ENCODE assay signal across 14 cellular contexts in the genomic region with DNA sequence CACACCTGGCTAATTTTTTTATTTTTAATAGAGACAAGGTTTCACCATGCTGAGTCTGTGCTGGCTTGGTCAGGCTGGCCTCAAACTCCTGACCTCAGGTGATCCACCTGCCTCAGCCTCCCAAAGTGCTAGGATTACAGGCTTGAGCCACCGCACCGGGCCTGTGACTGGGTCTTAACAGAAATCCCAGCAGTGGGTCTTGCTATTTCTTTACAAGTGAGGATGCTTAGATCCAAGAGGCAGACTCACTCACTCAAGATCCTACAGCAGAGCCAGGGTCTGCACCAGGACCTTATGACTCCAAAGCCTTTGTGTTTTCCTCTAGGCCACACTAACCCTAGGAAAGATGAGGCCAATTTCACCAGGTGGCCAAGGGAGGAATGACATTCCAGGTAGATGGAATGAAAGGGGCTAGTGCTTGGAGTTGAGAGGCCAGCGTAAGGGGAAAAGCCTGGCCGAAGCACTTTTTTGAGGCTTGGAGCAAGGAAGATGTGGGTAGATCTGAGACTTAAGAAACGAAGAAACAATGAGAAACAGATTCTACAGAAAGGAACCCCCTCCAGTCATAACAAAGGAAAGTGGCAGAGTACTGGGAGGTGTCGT. TPM values are rescaled to one million over a fixed set of nuclear protein-coding genes. Genes with fewer than 3 reads are reported as not detected.
DNase-seq lines count a peak whose midpoint lies in the region; ATAC-seq lines count a peak whose summit lies in the region.
"Had no signal": no experiment of that assay in that cellular context is flagged by ENCODE, and none has a peak within 500 bp of the region (broad histone marks: within the 10 kb centered on the region; RNA-seq: fewer than 3 reads in every experiment).

No MANE protein-coding gene starts in this region.

- ATAC-seq in CD4-positive, CD25-positive, alpha-beta regulatory T cell (ENCODE audit: low read depth in 2 of 2), result no peak
- ATAC-seq in naive thymus-derived CD4-positive, alpha-beta T cell, result no peak
- ATAC-seq in GM19467 (IDR thresholded peaks at IDR 0.05; ENCODE audit: unreplicated experiment), result no peak
- ATAC-seq: esophagus mucosa had no signal

- intact Hi-C loops in CD4-positive, alpha-beta memory T cell (cut with micrococcal nuclease), result no loop called here
- intact Hi-C loops in activated T-helper 2 cell treated with anti-CD3 and anti-CD28 coated beads, Interferon-gamma antibody, Interleukin-2, Interleukin-4, amounts not matched to agents 10 μg/mL and 5 μg/mL and 100 μg/mL, durations not matched to agents 14 hours and 24 hours and 36 hours (cut with micrococcal nuclease), result no loop called here
- intact Hi-C loops in naive thymus-derived CD4-positive, alpha-beta T cell (cut with micrococcal nuclease), result no loop called here

- POLR2A ChIA-PET in CD4-positive, alpha-beta memory T cell (lab: Charles Lee; ENCODE audit: partially characterized antibody), result interaction anchor here (11.0 kb wide), 1 partner anchor 33 kb away, joined by 137 read pairs; no protein-coding TSS in a partner anchor
- POLR2A ChIA-PET in naive thymus-derived CD4-positive, alpha-beta T cell (lab: Charles Lee), result interaction anchor here (0.5 to 18.1 kb wide), 3 partner anchors 26 to 39 kb away, joined by 3 to 321 read pairs (median 5); no protein-coding TSS in a partner anchor

- H3K27me3 Mint-ChIP-seq in CD4-positive, CD25-positive, alpha-beta regulatory T cell, result no peaks in the 10 kb centered on the region
- H3K27me3 Mint-ChIP-seq in CD4-positive, alpha-beta memory T cell, result no peaks in the 10 kb centered on the region
- H3K27me3 Mint-ChIP-seq in activated T-helper 2 cell treated with anti-CD3 and anti-CD28 coated beads, Interferon-gamma antibody, Interleukin-2, Interleukin-4, amounts not matched to agents 10 μg/mL and 5 μg/mL and 100 μg/mL, durations not matched to agents 14 hours and 24 hours and 36 hours (ENCODE audit: low read depth), result no peaks in the 10 kb centered on the region
- no peaks in the 10 kb centered on the region for H3K27me3 Mint-ChIP-seq in naive thymus-derived CD4-positive, alpha-beta T cell
- H3K27me3 Mint-ChIP-seq: activated CD4-positive, alpha-beta T cell treated with anti-CD3 and anti-CD28 coated beads, Interleukin-2, amount 10 ng/mL, durations not matched to agents 7 days and 5 days had no signal

- no peak for DNase-seq in CD4-positive, CD25-positive, alpha-beta regulatory T cell
- DNase-seq in CD4-positive, alpha-beta memory T cell, result no peak
- no peak for DNase-seq in activated T-helper 2 cell treated with anti-CD3 and anti-CD28 coated beads, Interferon-gamma antibody, Interleukin-2, Interleukin-4, amounts not matched to agents 10 μg/mL and 5 μg/mL and 100 μg/mL, durations not matched to agents 14 hours and 24 hours and 36 hours (ENCODE audit: low spot score)
- DNase-seq in naive thymus-derived CD4-positive, alpha-beta T cell, result no peak
- DNase-seq in AG08396 (ENCODE audit: low spot score) (no peak), H4 (ENCODE audit: low spot score) (no peak)
- DNase-seq: activated CD4-positive, alpha-beta T cell treated with anti-CD3 and anti-CD28 coated beads, Interleukin-2, amount 10 ng/mL, durations not matched to agents 7 days and 5 days; GDM1; IMR-90; NCI-H2171 treated with DMSO at 0.1 percent for 48 hours; stimulated activated CD4-positive, alpha-beta T cell treated with anti-CD3 and anti-CD28 coated beads, Interleukin-2, amount 100 ng/mL, for 48 hours had no signal

- peak overlapping the region in 2 of 3 donors; percentile 26 to 83 for H3K27ac Mint-ChIP-seq in CD4-positive, CD25-positive, alpha-beta regulatory T cell
- H3K27ac Mint-ChIP-seq in CD4-positive, alpha-beta memory T cell, result peak overlapping the region in 6 of 7 donors; percentile 17 to 68 (median 29)
- H3K27ac Mint-ChIP-seq in activated T-helper 2 cell treated with anti-CD3 and anti-CD28 coated beads, Interferon-gamma antibody, Interleukin-2, Interleukin-4, amounts not matched to agents 10 μg/mL and 5 μg/mL and 100 μg/mL, durations not matched to agents 14 hours and 24 hours and 36 hours, result peak overlapping the region; percentile 43
- peak overlapping the region in 8 of 9 donors; percentile 13 to 88 (median 78) for H3K27ac Mint-ChIP-seq in naive thymus-derived CD4-positive, alpha-beta T cell
- H3K27ac Mint-ChIP-seq: activated CD4-positive, alpha-beta T cell treated with anti-CD3 and anti-CD28 coated beads, Interleukin-2, amount 10 ng/mL, durations not matched to agents 7 days and 5 days had no signal

- H3K9me3 Mint-ChIP-seq in CD4-positive, CD25-positive, alpha-beta regulatory T cell, result no peaks in the 10 kb centered on the region
- H3K9me3 Mint-ChIP-seq in CD4-positive, alpha-beta memory T cell, result no peaks in the 10 kb centered on the region
- H3K9me3 Mint-ChIP-seq in activated T-helper 2 cell treated with anti-CD3 and anti-CD28 coated beads, Interferon-gamma antibody, Interleukin-2, Interleukin-4, amounts not matched to agents 10 μg/mL and 5 μg/mL and 100 μg/mL, durations not matched to agents 14 hours and 24 hours and 36 hours, result no peaks in the 10 kb centered on the region
- no peaks in the 10 kb centered on the region for H3K9me3 Mint-ChIP-seq in naive thymus-derived CD4-positive, alpha-beta T cell
- H3K9me3 Mint-ChIP-seq: activated CD4-positive, alpha-beta T cell treated with anti-CD3 and anti-CD28 coated beads, Interleukin-2, amount 10 ng/mL, durations not matched to agents 7 days and 5 days had no signal

- no peaks in the 10 kb centered on the region for H3K36me3 ChIP-seq in CD4-positive, CD25-positive, alpha-beta regulatory T cell (ENCODE audit: control insufficient read depth, insufficient read depth, low read length)
- H3K36me3 ChIP-seq in CD4-positive, alpha-beta memory T cell (ENCODE audit: insufficient read depth, low read length), result no peaks in the 10 kb centered on the region
- H3K36me3 ChIP-seq in naive thymus-derived CD4-positive, alpha-beta T cell (ENCODE audit: control insufficient read depth in 2 of 3, insufficient read depth in 3 of 3, low read length in 3 of 3), result no peaks in the 10 kb centered on the region

- CTCF ChIA-PET in CD4-positive, alpha-beta memory T cell (lab: Charles Lee; ENCODE audit: partially characterized antibody), result no interaction called here
- CTCF ChIA-PET in naive thymus-derived CD4-positive, alpha-beta T cell (lab: Charles Lee), result interaction anchor here (1.6 kb wide), 1 partner anchor 33 kb away, joined by 3 read pairs; no protein-coding TSS in a partner anchor

- no peaks in the 10 kb centered on the region for H3K36me3 Mint-ChIP-seq in CD4-positive, CD25-positive, alpha-beta regulatory T cell
- peaks cover 0 to 6% of the 10 kb centered on the region in 2 donors for H3K36me3 Mint-ChIP-seq in CD4-positive, alpha-beta memory T cell
- peaks cover 32% of the 10 kb centered on the region for H3K36me3 Mint-ChIP-seq in activated T-helper 2 cell treated with anti-CD3 and anti-CD28 coated beads, Interferon-gamma antibody, Interleukin-2, Interleukin-4, amounts not matched to agents 10 μg/mL and 5 μg/mL and 100 μg/mL, durations not matched to agents 14 hours and 24 hours and 36 hours (ENCODE audit: low read depth)
- H3K36me3 Mint-ChIP-seq in naive thymus-derived CD4-positive, alpha-beta T cell, result no peaks in the 10 kb centered on the region

- H3K4me1 ChIP-seq in CD4-positive, CD25-positive, alpha-beta regulatory T cell (ENCODE audit: control insufficient read depth, insufficient read depth, low read length, poor library complexity, severe bottlenecking), result peaks cover 17% of the 10 kb centered on the region
- peaks cover 24% of the 10 kb centered on the region for H3K4me1 ChIP-seq in CD4-positive, alpha-beta memory T cell (ENCODE audit: insufficient read depth, low read length)
- H3K4me1 ChIP-seq in naive thymus-derived CD4-positive, alpha-beta T cell (ENCODE audit: control insufficient read depth in 2 of 2, insufficient read depth in 2 of 2, low read length in 2 of 2), result peaks cover 9 to 15% of the 10 kb centered on the region in 2 donors

- no peaks in the 10 kb centered on the region for H3K9me3 ChIP-seq in CD4-positive, CD25-positive, alpha-beta regulatory T cell (ENCODE audit: control insufficient read depth in 2 of 2, low read length in 2 of 2)
- no peaks in the 10 kb centered on the region for H3K9me3 ChIP-seq in CD4-positive, alpha-beta memory T cell (ENCODE audit: control insufficient read depth in 1 of 2, low read length in 2 of 2)
- no peaks in the 10 kb centered on the region for H3K9me3 ChIP-seq in naive thymus-derived CD4-positive, alpha-beta T cell (ENCODE audit: control insufficient read depth in 2 of 3, low read length in 3 of 3)

- no peaks in the 10 kb centered on the region for H3K27me3 ChIP-seq in CD4-positive, CD25-positive, alpha-beta regulatory T cell (ENCODE audit: control insufficient read depth, insufficient read depth, low read length)
- H3K27me3 ChIP-seq in CD4-positive, alpha-beta memory T cell (ENCODE audit: insufficient read depth, low read length), result no peaks in the 10 kb centered on the region
- no peaks in the 10 kb centered on the region for H3K27me3 ChIP-seq in naive thymus-derived CD4-positive, alpha-beta T cell (ENCODE audit: control insufficient read depth in 2 of 2, insufficient read depth in 2 of 2, low read length in 2 of 2)

- H3K4me3 Mint-ChIP-seq in CD4-positive, CD25-positive, alpha-beta regulatory T cell, result peak overlapping the region in 2 of 4 donors; percentile 39 to 58
- no peak overlapping the region for H3K4me3 Mint-ChIP-seq in CD4-positive, alpha-beta memory T cell
- H3K4me3 Mint-ChIP-seq in activated T-helper 2 cell treated with anti-CD3 and anti-CD28 coated beads, Interferon-gamma antibody, Interleukin-2, Interleukin-4, amounts not matched to agents 10 μg/mL and 5 μg/mL and 100 μg/mL, durations not matched to agents 14 hours and 24 hours and 36 hours (ENCODE audit: low read depth), result no peak overlapping the region
- H3K4me3 Mint-ChIP-seq in naive thymus-derived CD4-positive, alpha-beta T cell, result no peak overlapping the region
- H3K4me3 Mint-ChIP-seq: activated CD4-positive, alpha-beta T cell treated with anti-CD3 and anti-CD28 coated beads, Interleukin-2, amount 10 ng/mL, durations not matched to agents 7 days and 5 days had no signal

- H3K4me1 Mint-ChIP-seq in CD4-positive, CD25-positive, alpha-beta regulatory T cell, result peaks cover 4 to 37% (median 23%) of the 10 kb centered on the region in 4 donors
- H3K4me1 Mint-ChIP-seq in CD4-positive, alpha-beta memory T cell, result peaks cover 22 to 36% (median 27%) of the 10 kb centered on the region in 4 donors
- H3K4me1 Mint-ChIP-seq in activated T-helper 2 cell treated with anti-CD3 and anti-CD28 coated beads, Interferon-gamma antibody, Interleukin-2, Interleukin-4, amounts not matched to agents 10 μg/mL and 5 μg/mL and 100 μg/mL, durations not matched to agents 14 hours and 24 hours and 36 hours (ENCODE audit: low read depth), result peaks cover 25% of the 10 kb centered on the region
- peaks cover 19 to 45% (median 35%) of the 10 kb centered on the region in 7 donors for H3K4me1 Mint-ChIP-seq in naive thymus-derived CD4-positive, alpha-beta T cell

- no peak overlapping the region for H3K4me3 ChIP-seq in CD4-positive, CD25-positive, alpha-beta regulatory T cell (ENCODE audit: low read depth, low read length)
- H3K4me3 ChIP-seq in CD4-positive, alpha-beta memory T cell (ENCODE audit: low read length in 2 of 2), result no peak overlapping the region
- H3K4me3 ChIP-seq in naive thymus-derived CD4-positive, alpha-beta T cell (ENCODE audit: low read length), result no peak overlapping the region

- H3K27ac ChIP-seq in CD4-positive, CD25-positive, alpha-beta regulatory T cell (ENCODE audit: insufficient read depth, low read length, poor library complexity, severe bottlenecking), result no peak overlapping the region
- no peak overlapping the region for H3K27ac ChIP-seq in CD4-positive, alpha-beta memory T cell (ENCODE audit: low read depth, low read length)
- H3K27ac ChIP-seq in naive thymus-derived CD4-positive, alpha-beta T cell (ENCODE audit: low read depth, low read length), result peak overlapping the region; percentile 29
- H3K27ac ChIP-seq: C4-2B had no signal

RNA-seq across cellular contexts. Expression of gene STAT5A, which starts 5.7 kb away (rescaled TPM):
- total RNA-seq in CD4-positive, CD25-positive, alpha-beta regulatory T cell, result 177 TPM
- 10 to 100 TPM; 71.1 to 90.9 (median 76.7) TPM for polyA plus RNA-seq in CD4-positive, CD25-positive, alpha-beta regulatory T cell
- total RNA-seq in CD4-positive, alpha-beta memory T cell, result 100 to 1,000 TPM; 130 to 133 TPM
- polyA plus RNA-seq in CD4-positive, alpha-beta memory T cell, result 10 to 100 TPM; 66.7 to 94.6 TPM
- total RNA-seq in activated T-helper 2 cell treated with anti-CD3 and anti-CD28 coated beads, Interferon-gamma antibody, Interleukin-2, Interleukin-4, amounts not matched to agents 10 μg/mL and 5 μg/mL and 100 μg/mL, durations not matched to agents 14 hours and 24 hours and 36 hours, result 288 and 302 TPM in 2 replicates
- 100 to 1,000 TPM; 111 to 162 (median 150) TPM for total RNA-seq in naive thymus-derived CD4-positive, alpha-beta T cell
- 100 to 1,000 TPM in 1 of 2 donors, 10 to 100 TPM in 1; 72.8 to 150 TPM for polyA plus RNA-seq in naive thymus-derived CD4-positive, alpha-beta T cell
- 0.35 and 0.41 TPM in 2 replicates for total RNA-seq in H4 (2014; rRNA removed; shearing (Covaris generic))

RNA-seq across cellular contexts. Expression of gene STAT5B, which starts 6.4 kb away (rescaled TPM):
- 241 TPM for total RNA-seq in CD4-positive, CD25-positive, alpha-beta regulatory T cell
- 100 to 1,000 TPM; 109 to 117 (median 112) TPM for polyA plus RNA-seq in CD4-positive, CD25-positive, alpha-beta regulatory T cell
- 100 to 1,000 TPM; 244 to 261 TPM for total RNA-seq in CD4-positive, alpha-beta memory T cell
- 100 to 1,000 TPM in 1 of 2 donors, 10 to 100 TPM in 1; 91.3 to 146 TPM for polyA plus RNA-seq in CD4-positive, alpha-beta memory T cell
- 162 and 164 TPM in 2 replicates for total RNA-seq in activated T-helper 2 cell treated with anti-CD3 and anti-CD28 coated beads, Interferon-gamma antibody, Interleukin-2, Interleukin-4, amounts not matched to agents 10 μg/mL and 5 μg/mL and 100 μg/mL, durations not matched to agents 14 hours and 24 hours and 36 hours
- total RNA-seq in naive thymus-derived CD4-positive, alpha-beta T cell, result 100 to 1,000 TPM; 143 to 192 (median 183) TPM
- polyA plus RNA-seq in naive thymus-derived CD4-positive, alpha-beta T cell, result 100 to 1,000 TPM in 1 of 2 donors, 10 to 100 TPM in 1; 98.0 to 135 TPM
- total RNA-seq in H4 (2014; rRNA removed; shearing (Covaris generic)), result 13.7 and 25.0 TPM in 2 replicates

Comparison
In these comparisons a context has a peak if more than half of its experiments do, and no peak if none do; other contexts are left out.
1. RNA of gene STAT5A, which starts 5.7 kb away (total RNA-seq): 288 to 302 TPM in activated T-helper 2 cell treated with anti-CD3 and anti-CD28 coated beads, Interferon-gamma antibody, Interleukin-2, Interleukin-4, amounts not matched to agents 10 μg/mL and 5 μg/mL and 100 μg/mL, durations not matched to agents 14 hours and 24 hours and 36 hours, 177 TPM in CD4-positive, CD25-positive, alpha-beta regulatory T cell (single experiment), 111 to 162 TPM in naive thymus-derived CD4-positive, alpha-beta T cell and 130 to 133 TPM in CD4-positive, alpha-beta memory T cell; 0.35 to 0.41 TPM in H4; every median in the first group is over 10 times any median in the second.
2. Peak in every context shown above with its lines, with median percentiles within 50 percentile points of each other: H3K27ac Mint-ChIP-seq.